ENCODE assay signal across 18 cellular contexts in the genomic region with DNA sequence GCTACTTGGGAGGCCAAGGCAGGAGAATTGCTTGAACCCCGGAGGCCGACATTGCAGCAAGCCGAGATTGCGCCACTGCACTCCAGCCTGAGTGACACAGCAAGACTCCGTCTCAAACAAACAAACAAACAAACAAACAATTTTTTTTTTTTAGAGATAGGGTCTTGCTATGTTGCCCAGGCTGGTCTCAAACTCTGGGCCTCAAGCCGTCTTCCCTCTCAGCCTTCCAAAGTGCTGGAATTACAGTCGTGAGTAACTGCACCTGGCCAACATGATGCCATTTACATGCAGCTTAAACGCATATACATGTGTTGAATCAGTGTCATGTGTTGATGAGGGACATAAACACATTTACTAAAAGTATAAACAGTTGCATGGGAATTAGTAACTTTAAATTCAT. TPM values are rescaled to one million over a fixed set of nuclear protein-coding genes. Genes with fewer than 3 reads are reported as not detected.
A peak's percentile ranks its signal among the peaks of the same experiment; 100 is the strongest.
DNase-seq lines count a peak whose midpoint lies in the region; ATAC-seq and TF ChIP-seq lines count a peak whose summit lies in the region.
"Had no signal": no experiment of that assay in that cellular context is flagged by ENCODE, and none has a peak within 500 bp of the region (broad histone marks: within the 10 kb centered on the region; RNA-seq: fewer than 3 reads in every experiment).

No MANE protein-coding gene starts in this region.

- H3K27me3 Mint-ChIP-seq in CD4-positive, alpha-beta memory T cell, result no peaks in the 10 kb centered on the region
- no peaks in the 10 kb centered on the region for H3K27me3 Mint-ChIP-seq in activated T-helper 2 cell treated with anti-CD3 and anti-CD28 coated beads, Interferon-gamma antibody, Interleukin-2, Interleukin-4, amounts not matched to agents 10 μg/mL and 5 μg/mL and 100 μg/mL, durations not matched to agents 14 hours and 24 hours and 36 hours (ENCODE audit: low read depth)
- H3K27me3 Mint-ChIP-seq in naive thymus-derived CD8-positive, alpha-beta T cell, result no peaks in the 10 kb centered on the region

- H3K27ac Mint-ChIP-seq in CD4-positive, alpha-beta memory T cell, result peak overlapping the region; percentile 97 to 100 (median 99)
- H3K27ac Mint-ChIP-seq in activated T-helper 2 cell treated with anti-CD3 and anti-CD28 coated beads, Interferon-gamma antibody, Interleukin-2, Interleukin-4, amounts not matched to agents 10 μg/mL and 5 μg/mL and 100 μg/mL, durations not matched to agents 14 hours and 24 hours and 36 hours, result peak overlapping the region; percentile 30
- peak overlapping the region; percentile 97 to 100 (median 99) for H3K27ac Mint-ChIP-seq in naive thymus-derived CD8-positive, alpha-beta T cell

- peaks cover 15% of the 10 kb centered on the region for H4K20me1 ChIP-seq in BLaER1

- no peaks in the 10 kb centered on the region for H3K9me3 ChIP-seq in BLaER1
- H3K9me3 ChIP-seq in CD4-positive, alpha-beta memory T cell (ENCODE audit: control insufficient read depth in 1 of 2, low read length in 2 of 2), result no peaks in the 10 kb centered on the region
- no peaks in the 10 kb centered on the region for H3K9me3 ChIP-seq in stomach
- H3K9me3 ChIP-seq: colonic mucosa, tibial artery had no signal

- H3K4me3 Mint-ChIP-seq in CD4-positive, alpha-beta memory T cell, result peak overlapping the region; percentile 98 to 100 (median 99)
- peak overlapping the region; percentile 96 for H3K4me3 Mint-ChIP-seq in activated T-helper 2 cell treated with anti-CD3 and anti-CD28 coated beads, Interferon-gamma antibody, Interleukin-2, Interleukin-4, amounts not matched to agents 10 μg/mL and 5 μg/mL and 100 μg/mL, durations not matched to agents 14 hours and 24 hours and 36 hours (ENCODE audit: low read depth)
- H3K4me3 Mint-ChIP-seq in naive thymus-derived CD8-positive, alpha-beta T cell, result peak overlapping the region; percentile 93 to 100 (median 99)

- no peak overlapping the region for H3K9ac ChIP-seq in BLaER1

- H3K4me2 ChIP-seq in BLaER1, result peak overlapping the region; percentile 97; the same call in 1 of the 2 replicates

- peaks cover 0 to 2% (median 0%) of the 10 kb centered on the region in 8 donors for H3K9me3 Mint-ChIP-seq in CD4-positive, alpha-beta memory T cell
- peaks cover 4% of the 10 kb centered on the region for H3K9me3 Mint-ChIP-seq in activated T-helper 2 cell treated with anti-CD3 and anti-CD28 coated beads, Interferon-gamma antibody, Interleukin-2, Interleukin-4, amounts not matched to agents 10 μg/mL and 5 μg/mL and 100 μg/mL, durations not matched to agents 14 hours and 24 hours and 36 hours
- peaks cover 0 to 2% (median 0%) of the 10 kb centered on the region in 9 donors for H3K9me3 Mint-ChIP-seq in naive thymus-derived CD8-positive, alpha-beta T cell

- intact Hi-C loops in CD4-positive, alpha-beta memory T cell (cut with micrococcal nuclease), result no loop called here
- intact Hi-C loops in activated T-helper 2 cell treated with anti-CD3 and anti-CD28 coated beads, Interferon-gamma antibody, Interleukin-2, Interleukin-4, amounts not matched to agents 10 μg/mL and 5 μg/mL and 100 μg/mL, durations not matched to agents 14 hours and 24 hours and 36 hours (cut with micrococcal nuclease), result loop anchor here (5.0 to 10.0 kb wide), 6 partner anchors 64 to 856 kb away; partner anchors contain the start of genes AP2B1, RFFL and SLFN13
- intact Hi-C loops in stomach (cut with DNase I; ENCODE audit: low total_unique reads), result no loop called here

- H3K4me1 ChIP-seq in BLaER1 (peaks cover 51% of the 10 kb centered on the region), stomach (peaks cover 23 to 45% (median 29%) of the 10 kb centered on the region in 4 donors)
- peaks cover 53% of the 10 kb centered on the region for H3K4me1 ChIP-seq in CD4-positive, alpha-beta memory T cell (ENCODE audit: insufficient read depth, low read length)
- H3K4me1 ChIP-seq: colonic mucosa had no signal

- POLR2A ChIA-PET in CD4-positive, alpha-beta memory T cell (lab: Charles Lee; ENCODE audit: partially characterized antibody), result interaction anchor here (1.0 to 13.8 kb wide), 24 partner anchors 9 to 568 kb away, joined by 3 to 432 read pairs (median 28); partner anchors contain the start of genes PEX12, SLFN11, SLFN12L and TAF15
- POLR2A ChIA-PET in naive thymus-derived CD8-positive, alpha-beta T cell (lab: Charles Lee), result interaction anchor here (0.6 to 13.7 kb wide), 30 partner anchors 9 to 568 kb away, joined by 3 to 371 read pairs (median 5); partner anchors contain the start of genes PEX12, SLFN12L and TAF15

- H3K36me3 ChIP-seq in BLaER1 (no peaks in the 10 kb centered on the region), stomach (no peaks in the 10 kb centered on the region)
- no peaks in the 10 kb centered on the region for H3K36me3 ChIP-seq in CD4-positive, alpha-beta memory T cell (ENCODE audit: insufficient read depth, low read length)
- H3K36me3 ChIP-seq: colonic mucosa, tibial artery had no signal

- no peak overlapping the region for H3K27ac ChIP-seq in BLaER1
- H3K27ac ChIP-seq in CD4-positive, alpha-beta memory T cell (ENCODE audit: low read depth, low read length), result peak overlapping the region; percentile 93
- no peak overlapping the region for H3K27ac ChIP-seq in stomach
- H3K27ac ChIP-seq: tibial artery had no signal

- DNase-seq in CD4-positive, alpha-beta memory T cell, result no peak
- no peak for DNase-seq in activated T-helper 2 cell treated with anti-CD3 and anti-CD28 coated beads, Interferon-gamma antibody, Interleukin-2, Interleukin-4, amounts not matched to agents 10 μg/mL and 5 μg/mL and 100 μg/mL, durations not matched to agents 14 hours and 24 hours and 36 hours (ENCODE audit: low spot score)
- no peak for DNase-seq in naive thymus-derived CD8-positive, alpha-beta T cell
- DNase-seq in GM19240 (ENCODE audit: insufficient read length, low spot score) (no peak), NCI-H748 treated with DMSO at 0.1 percent for 48 hours (lab: John Stamatoyannopoulos, UW) (no peak), stomach (no peak)
- no peak for DNase-seq in central memory CD4-positive, alpha-beta T cell
- DNase-seq: AML-193, colonic mucosa, DMS153, NCI-H187, small intestine, tibial artery had no signal

- no peak for TF ChIP-seq CTCF in stomach (IDR thresholded peaks at IDR 0.05)

- CTCF ChIA-PET in CD4-positive, alpha-beta memory T cell (lab: Charles Lee; ENCODE audit: partially characterized antibody), result interaction anchor here (0.6 to 9.5 kb wide), 22 partner anchors 13 to 506 kb away, joined by 3 to 87 read pairs (median 4); partner anchors contain the start of genes NLE1 and SLFN12L

- H3K36me3 Mint-ChIP-seq in CD4-positive, alpha-beta memory T cell, result peaks cover 38 to 51% of the 10 kb centered on the region in 2 donors
- peaks cover 40% of the 10 kb centered on the region for H3K36me3 Mint-ChIP-seq in activated T-helper 2 cell treated with anti-CD3 and anti-CD28 coated beads, Interferon-gamma antibody, Interleukin-2, Interleukin-4, amounts not matched to agents 10 μg/mL and 5 μg/mL and 100 μg/mL, durations not matched to agents 14 hours and 24 hours and 36 hours (ENCODE audit: low read depth)
- peaks cover 20 to 32% (median 23%) of the 10 kb centered on the region in 3 donors for H3K36me3 Mint-ChIP-seq in naive thymus-derived CD8-positive, alpha-beta T cell

- H3K4me1 Mint-ChIP-seq in CD4-positive, alpha-beta memory T cell, result peaks cover 47 to 87% (median 61%) of the 10 kb centered on the region in 4 donors
- peaks cover 71% of the 10 kb centered on the region for H3K4me1 Mint-ChIP-seq in activated T-helper 2 cell treated with anti-CD3 and anti-CD28 coated beads, Interferon-gamma antibody, Interleukin-2, Interleukin-4, amounts not matched to agents 10 μg/mL and 5 μg/mL and 100 μg/mL, durations not matched to agents 14 hours and 24 hours and 36 hours (ENCODE audit: low read depth)
- peaks cover 45 to 76% (median 60%) of the 10 kb centered on the region in 4 donors for H3K4me1 Mint-ChIP-seq in naive thymus-derived CD8-positive, alpha-beta T cell

- no peak for TF ChIP-seq POLR2A in stomach (IDR thresholded peaks at IDR 0.05)

- ATAC-seq in naive thymus-derived CD8-positive, alpha-beta T cell, result no peak
- ATAC-seq: left lobe of liver had no signal

- TF ChIP-seq EP300 in stomach (IDR thresholded peaks at IDR 0.05), result no peak

- 92 to 97% (median 95%) methylated on average over 8 of the region's 8 CpGs for WGBS in stomach, 5 donors

- H3K27me3 ChIP-seq in BLaER1 (no peaks in the 10 kb centered on the region), stomach (no peaks in the 10 kb centered on the region)
- no peaks in the 10 kb centered on the region for H3K27me3 ChIP-seq in CD4-positive, alpha-beta memory T cell (ENCODE audit: insufficient read depth, low read length)
- H3K27me3 ChIP-seq: colonic mucosa, tibial artery had no signal

- H3K4me3 ChIP-seq in BLaER1 (no peak overlapping the region), stomach (peak overlapping the region in 1 of 4 donors; percentile 92)
- peak overlapping the region; percentile 87 to 99 for H3K4me3 ChIP-seq in CD4-positive, alpha-beta memory T cell (ENCODE audit: low read length in 2 of 2)

RNA-seq across cellular contexts. Expression of gene SLFN5, which starts 2.0 kb away (rescaled TPM):
- total RNA-seq in CD4-positive, alpha-beta memory T cell, result 100 to 1,000 TPM; 182 to 188 TPM
- polyA plus RNA-seq in CD4-positive, alpha-beta memory T cell, result 100 to 1,000 TPM in 1 of 2 donors, 10 to 100 TPM in 1; 73.4 to 152 TPM
- total RNA-seq in activated T-helper 2 cell treated with anti-CD3 and anti-CD28 coated beads, Interferon-gamma antibody, Interleukin-2, Interleukin-4, amounts not matched to agents 10 μg/mL and 5 μg/mL and 100 μg/mL, durations not matched to agents 14 hours and 24 hours and 36 hours, result 8.8 and 9.9 TPM in 2 replicates
- 100 to 1,000 TPM; 224 to 227 TPM for total RNA-seq in naive thymus-derived CD8-positive, alpha-beta T cell
- 100 to 1,000 TPM in 1 of 3 donors, 10 to 100 TPM in 2; 73.8 to 161 (median 87.4) TPM for polyA plus RNA-seq in naive thymus-derived CD8-positive, alpha-beta T cell
- total RNA-seq in stomach, result 10 to 100 TPM in 4 of 5 donors, under 1 TPM in 1; 0.58 to 59.5 (median 20.2) TPM
- 1 to 10 TPM; 3.8 to 5.5 (median 5.2) TPM for polyA plus RNA-seq in stomach

RNA-seq across cellular contexts. Expression of gene SLC35G3, which starts 46.7 kb away (rescaled TPM):
- not detected for total RNA-seq in CD4-positive, alpha-beta memory T cell
- under 1 TPM in 1 of 2 donors, not detected in 1; 0.09 TPM for polyA plus RNA-seq in CD4-positive, alpha-beta memory T cell
- not detected in 2 replicates for total RNA-seq in activated T-helper 2 cell treated with anti-CD3 and anti-CD28 coated beads, Interferon-gamma antibody, Interleukin-2, Interleukin-4, amounts not matched to agents 10 μg/mL and 5 μg/mL and 100 μg/mL, durations not matched to agents 14 hours and 24 hours and 36 hours
- total RNA-seq in naive thymus-derived CD8-positive, alpha-beta T cell, result under 1 TPM in 1 of 2 experiments, not detected in 1; 0.33 TPM
- under 1 TPM; 0.15 to 0.47 (median 0.18) TPM for polyA plus RNA-seq in naive thymus-derived CD8-positive, alpha-beta T cell
- not detected for total RNA-seq in stomach
- polyA plus RNA-seq in stomach, result under 1 TPM in 1 of 3 donors, not detected in 2; 0.12 TPM
- total RNA-seq: colonic mucosa; frontal cortex; left lobe of liver; NCI-H460; T-helper 2 cell treated with Interferon-gamma antibody and Interleukin-4, amounts not matched to agents 100 ng/mL and 5 ng/mL, for 36 hours had no signal

Comparison
In these comparisons a context has a peak if more than half of its experiments do, and no peak if none do; other contexts are left out.
1. H3K27ac Mint-ChIP-seq: peak in every context shown above with its lines; median percentile 99 in CD4-positive, alpha-beta memory T cell; 99 in naive thymus-derived CD8-positive, alpha-beta T cell; 30 in activated T-helper 2 cell treated with anti-CD3 and anti-CD28 coated beads, Interferon-gamma antibody, Interleukin-2, Interleukin-4, amounts not matched to agents 10 μg/mL and 5 μg/mL and 100 μg/mL, durations not matched to agents 14 hours and 24 hours and 36 hours.